ENCODE assay signal across 1 cellular context in the genomic region with DNA sequence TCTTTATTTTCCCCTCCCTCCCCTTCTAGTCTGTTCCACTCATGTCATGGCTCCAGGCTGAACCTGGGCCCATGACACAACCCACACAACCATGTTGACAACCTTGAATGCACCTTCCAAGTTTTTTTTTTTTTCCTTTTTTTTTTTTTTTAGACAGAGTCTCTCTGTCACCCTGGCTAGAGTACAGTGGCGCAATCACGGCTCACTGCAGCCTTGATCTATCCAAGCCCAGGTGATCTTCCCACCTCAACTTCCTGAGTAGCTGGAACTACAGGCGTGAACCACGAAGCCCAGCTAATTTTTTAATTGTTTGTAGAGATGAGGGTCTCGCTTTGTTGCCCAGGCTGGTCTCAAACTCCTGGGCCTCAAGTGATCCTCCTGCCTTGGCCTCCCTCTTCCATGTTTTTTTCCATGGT.
TF ChIP-seq lines count a peak whose summit lies in the region.

No MANE protein-coding gene starts in this region.

TF ChIP-seq in HepG2, 621 proteins besides CTCF, POLR2A, EP300 and RAD21 (continued from another document and continues in another):
- TF ChIP-seq KDM5A (IDR thresholded peaks at IDR 0.05; ENCODE audit: borderline replicate concordance, low read length) (no peak), DMAP1 (CRISPR knock-in tag; IDR thresholded peaks at IDR 0.05) (no peak), ZBTB8A (CRISPR knock-in tag; IDR thresholded peaks at IDR 0.05; ENCODE audit: borderline replicate concordance, low read depth) (no peak), CC2D1A (CRISPR knock-in tag; IDR thresholded peaks at IDR 0.05) (no peak), ZNF615 (CRISPR knock-in tag; IDR thresholded peaks at IDR 0.05; ENCODE audit: borderline replicate concordance) (no peak), ZNF720 (CRISPR knock-in tag; IDR thresholded peaks at IDR 0.05) (no peak), XRCC5 (optimal IDR thresholded peaks at IDR 0.05; ENCODE audit: low read length) (no peak), ZNF501 (CRISPR knock-in tag; IDR thresholded peaks at IDR 0.05) (no peak), TOE1 (CRISPR knock-in tag; IDR thresholded peaks at IDR 0.05) (peak; percentile 40; the same call in 1 of the 2 replicates), PAWR (CRISPR knock-in tag; IDR thresholded peaks at IDR 0.05; ENCODE audit: borderline replicate concordance) (no peak), ZNF839 (CRISPR knock-in tag; IDR thresholded peaks at IDR 0.05; ENCODE audit: borderline replicate concordance) (no peak), ZNF382 (CRISPR knock-in tag; IDR thresholded peaks at IDR 0.05; ENCODE audit: borderline replicate concordance) (no peak), ZNF589 (CRISPR knock-in tag; conservative IDR thresholded peaks at IDR 0.05) (no peak), TAF1 (CRISPR knock-in tag; IDR thresholded peaks at IDR 0.05) (no peak), PTBP1 (IDR thresholded peaks at IDR 0.05; ENCODE audit: low read depth, low read length, poor library complexity, severe bottlenecking) (peak; percentile 97), DNMT1 (CRISPR knock-in tag; IDR thresholded peaks at IDR 0.05) (no peak), ZNF552 (CRISPR knock-in tag; IDR thresholded peaks at IDR 0.05; ENCODE audit: borderline replicate concordance) (no peak; the same call in 1 of the 2 replicates), AGO2 (optimal IDR thresholded peaks at IDR 0.05; ENCODE audit: low read depth, low read length) (no peak), ATRX (CRISPR knock-in tag; IDR thresholded peaks at IDR 0.05; ENCODE audit: borderline replicate concordance) (no peak), ZNF343 (CRISPR knock-in tag; IDR thresholded peaks at IDR 0.05) (no peak), ZNF749 (CRISPR knock-in tag; IDR thresholded peaks at IDR 0.05; ENCODE audit: borderline replicate concordance) (no peak), MAZ (IDR thresholded peaks at IDR 0.05; ENCODE audit: borderline replicate concordance, low read depth, low read length) (no peak), MAZ (CRISPR knock-in tag; IDR thresholded peaks at IDR 0.05; ENCODE audit: low read depth) (no peak), ZNF644 (CRISPR knock-in tag; IDR thresholded peaks at IDR 0.05; ENCODE audit: low read depth) (peak; percentile 84), ZNF572 (CRISPR knock-in tag; IDR thresholded peaks at IDR 0.05) (no peak), ZNF232 (CRISPR knock-in tag; IDR thresholded peaks at IDR 0.05; ENCODE audit: borderline replicate concordance) (no peak; the same call in 1 of the 2 replicates)
- TF ChIP-seq, protein P1, sequence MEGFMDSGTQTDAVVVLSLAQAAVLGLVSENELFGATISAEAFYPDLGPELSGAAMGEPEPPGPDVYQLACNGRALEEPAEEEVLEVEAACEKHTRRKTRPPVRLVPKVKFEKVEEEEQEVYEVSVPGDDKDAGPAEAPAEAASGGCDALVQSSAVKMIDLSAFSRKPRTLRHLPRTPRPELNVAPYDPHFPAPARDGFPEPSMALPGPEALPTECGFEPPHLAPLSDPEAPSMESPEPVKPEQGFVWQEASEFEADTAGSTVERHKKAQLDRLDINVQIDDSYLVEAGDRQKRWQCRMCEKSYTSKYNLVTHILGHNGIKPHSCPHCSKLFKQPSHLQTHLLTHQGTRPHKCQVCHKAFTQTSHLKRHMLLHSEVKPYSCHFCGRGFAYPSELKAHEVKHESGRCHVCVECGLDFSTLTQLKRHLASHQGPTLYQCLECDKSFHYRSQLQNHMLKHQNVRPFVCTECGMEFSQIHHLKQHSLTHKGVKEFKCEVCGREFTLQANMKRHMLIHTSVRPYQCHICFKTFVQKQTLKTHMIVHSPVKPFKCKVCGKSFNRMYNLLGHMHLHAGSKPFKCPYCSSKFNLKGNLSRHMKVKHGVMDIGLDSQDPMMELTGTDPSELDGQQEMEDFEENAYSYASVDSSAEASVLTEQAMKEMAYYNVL (CRISPR knock-in tag; IDR thresholded peaks at IDR 0.05; ENCODE audit: borderline replicate concordance), result peak; percentile 51; the same call in 1 of the 2 replicates
- TF ChIP-seq, protein P2, sequence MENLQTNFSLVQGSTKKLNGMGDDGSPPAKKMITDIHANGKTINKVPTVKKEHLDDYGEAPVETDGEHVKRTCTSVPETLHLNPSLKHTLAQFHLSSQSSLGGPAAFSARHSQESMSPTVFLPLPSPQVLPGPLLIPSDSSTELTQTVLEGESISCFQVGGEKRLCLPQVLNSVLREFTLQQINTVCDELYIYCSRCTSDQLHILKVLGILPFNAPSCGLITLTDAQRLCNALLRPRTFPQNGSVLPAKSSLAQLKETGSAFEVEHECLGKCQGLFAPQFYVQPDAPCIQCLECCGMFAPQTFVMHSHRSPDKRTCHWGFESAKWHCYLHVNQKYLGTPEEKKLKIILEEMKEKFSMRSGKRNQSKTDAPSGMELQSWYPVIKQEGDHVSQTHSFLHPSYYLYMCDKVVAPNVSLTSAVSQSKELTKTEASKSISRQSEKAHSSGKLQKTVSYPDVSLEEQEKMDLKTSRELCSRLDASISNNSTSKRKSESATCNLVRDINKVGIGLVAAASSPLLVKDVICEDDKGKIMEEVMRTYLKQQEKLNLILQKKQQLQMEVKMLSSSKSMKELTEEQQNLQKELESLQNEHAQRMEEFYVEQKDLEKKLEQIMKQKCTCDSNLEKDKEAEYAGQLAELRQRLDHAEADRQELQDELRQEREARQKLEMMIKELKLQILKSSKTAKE (CRISPR knock-in tag; IDR thresholded peaks at IDR 0.05; ENCODE audit: borderline replicate concordance), result peak; percentile 15; the same call in 1 of the 2 replicates
- TF ChIP-seq, protein P3, sequence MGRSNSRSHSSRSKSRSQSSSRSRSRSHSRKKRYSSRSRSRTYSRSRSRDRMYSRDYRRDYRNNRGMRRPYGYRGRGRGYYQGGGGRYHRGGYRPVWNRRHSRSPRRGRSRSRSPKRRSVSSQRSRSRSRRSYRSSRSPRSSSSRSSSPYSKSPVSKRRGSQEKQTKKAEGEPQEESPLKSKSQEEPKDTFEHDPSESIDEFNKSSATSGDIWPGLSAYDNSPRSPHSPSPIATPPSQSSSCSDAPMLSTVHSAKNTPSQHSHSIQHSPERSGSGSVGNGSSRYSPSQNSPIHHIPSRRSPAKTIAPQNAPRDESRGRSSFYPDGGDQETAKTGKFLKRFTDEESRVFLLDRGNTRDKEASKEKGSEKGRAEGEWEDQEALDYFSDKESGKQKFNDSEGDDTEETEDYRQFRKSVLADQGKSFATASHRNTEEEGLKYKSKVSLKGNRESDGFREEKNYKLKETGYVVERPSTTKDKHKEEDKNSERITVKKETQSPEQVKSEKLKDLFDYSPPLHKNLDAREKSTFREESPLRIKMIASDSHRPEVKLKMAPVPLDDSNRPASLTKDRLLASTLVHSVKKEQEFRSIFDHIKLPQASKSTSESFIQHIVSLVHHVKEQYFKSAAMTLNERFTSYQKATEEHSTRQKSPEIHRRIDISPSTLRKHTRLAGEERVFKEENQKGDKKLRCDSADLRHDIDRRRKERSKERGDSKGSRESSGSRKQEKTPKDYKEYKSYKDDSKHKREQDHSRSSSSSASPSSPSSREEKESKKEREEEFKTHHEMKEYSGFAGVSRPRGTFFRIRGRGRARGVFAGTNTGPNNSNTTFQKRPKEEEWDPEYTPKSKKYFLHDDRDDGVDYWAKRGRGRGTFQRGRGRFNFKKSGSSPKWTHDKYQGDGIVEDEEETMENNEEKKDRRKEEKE (IDR thresholded peaks at IDR 0.05), result no peak
- TF ChIP-seq, protein P4, sequence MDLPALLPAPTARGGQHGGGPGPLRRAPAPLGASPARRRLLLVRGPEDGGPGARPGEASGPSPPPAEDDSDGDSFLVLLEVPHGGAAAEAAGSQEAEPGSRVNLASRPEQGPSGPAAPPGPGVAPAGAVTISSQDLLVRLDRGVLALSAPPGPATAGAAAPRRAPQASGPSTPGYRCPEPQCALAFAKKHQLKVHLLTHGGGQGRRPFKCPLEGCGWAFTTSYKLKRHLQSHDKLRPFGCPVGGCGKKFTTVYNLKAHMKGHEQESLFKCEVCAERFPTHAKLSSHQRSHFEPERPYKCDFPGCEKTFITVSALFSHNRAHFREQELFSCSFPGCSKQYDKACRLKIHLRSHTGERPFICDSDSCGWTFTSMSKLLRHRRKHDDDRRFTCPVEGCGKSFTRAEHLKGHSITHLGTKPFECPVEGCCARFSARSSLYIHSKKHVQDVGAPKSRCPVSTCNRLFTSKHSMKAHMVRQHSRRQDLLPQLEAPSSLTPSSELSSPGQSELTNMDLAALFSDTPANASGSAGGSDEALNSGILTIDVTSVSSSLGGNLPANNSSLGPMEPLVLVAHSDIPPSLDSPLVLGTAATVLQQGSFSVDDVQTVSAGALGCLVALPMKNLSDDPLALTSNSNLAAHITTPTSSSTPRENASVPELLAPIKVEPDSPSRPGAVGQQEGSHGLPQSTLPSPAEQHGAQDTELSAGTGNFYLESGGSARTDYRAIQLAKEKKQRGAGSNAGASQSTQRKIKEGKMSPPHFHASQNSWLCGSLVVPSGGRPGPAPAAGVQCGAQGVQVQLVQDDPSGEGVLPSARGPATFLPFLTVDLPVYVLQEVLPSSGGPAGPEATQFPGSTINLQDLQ (CRISPR knock-in tag; IDR thresholded peaks at IDR 0.05), result no peak
- TF ChIP-seq, protein P5, sequence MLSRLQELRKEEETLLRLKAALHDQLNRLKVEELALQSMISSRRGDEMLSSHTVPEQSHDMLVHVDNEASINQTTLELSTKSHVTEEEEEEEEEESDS (CRISPR knock-in tag; IDR thresholded peaks at IDR 0.05; ENCODE audit: borderline replicate concordance), result no peak
- TF ChIP-seq, protein P6, sequence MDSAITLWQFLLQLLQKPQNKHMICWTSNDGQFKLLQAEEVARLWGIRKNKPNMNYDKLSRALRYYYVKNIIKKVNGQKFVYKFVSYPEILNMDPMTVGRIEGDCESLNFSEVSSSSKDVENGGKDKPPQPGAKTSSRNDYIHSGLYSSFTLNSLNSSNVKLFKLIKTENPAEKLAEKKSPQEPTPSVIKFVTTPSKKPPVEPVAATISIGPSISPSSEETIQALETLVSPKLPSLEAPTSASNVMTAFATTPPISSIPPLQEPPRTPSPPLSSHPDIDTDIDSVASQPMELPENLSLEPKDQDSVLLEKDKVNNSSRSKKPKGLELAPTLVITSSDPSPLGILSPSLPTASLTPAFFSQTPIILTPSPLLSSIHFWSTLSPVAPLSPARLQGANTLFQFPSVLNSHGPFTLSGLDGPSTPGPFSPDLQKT (CRISPR knock-in tag; IDR thresholded peaks at IDR 0.05; ENCODE audit: borderline replicate concordance), result no peak
- TF ChIP-seq, protein P7, sequence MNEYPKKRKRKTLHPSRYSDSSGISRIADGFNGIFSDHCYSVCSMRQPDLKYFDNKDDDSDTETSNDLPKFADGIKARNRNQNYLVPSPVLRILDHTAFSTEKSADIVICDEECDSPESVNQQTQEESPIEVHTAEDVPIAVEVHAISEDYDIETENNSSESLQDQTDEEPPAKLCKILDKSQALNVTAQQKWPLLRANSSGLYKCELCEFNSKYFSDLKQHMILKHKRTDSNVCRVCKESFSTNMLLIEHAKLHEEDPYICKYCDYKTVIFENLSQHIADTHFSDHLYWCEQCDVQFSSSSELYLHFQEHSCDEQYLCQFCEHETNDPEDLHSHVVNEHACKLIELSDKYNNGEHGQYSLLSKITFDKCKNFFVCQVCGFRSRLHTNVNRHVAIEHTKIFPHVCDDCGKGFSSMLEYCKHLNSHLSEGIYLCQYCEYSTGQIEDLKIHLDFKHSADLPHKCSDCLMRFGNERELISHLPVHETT (CRISPR knock-in tag; conservative IDR thresholded peaks at IDR 0.05), result no peak
- TF ChIP-seq, protein P8, sequence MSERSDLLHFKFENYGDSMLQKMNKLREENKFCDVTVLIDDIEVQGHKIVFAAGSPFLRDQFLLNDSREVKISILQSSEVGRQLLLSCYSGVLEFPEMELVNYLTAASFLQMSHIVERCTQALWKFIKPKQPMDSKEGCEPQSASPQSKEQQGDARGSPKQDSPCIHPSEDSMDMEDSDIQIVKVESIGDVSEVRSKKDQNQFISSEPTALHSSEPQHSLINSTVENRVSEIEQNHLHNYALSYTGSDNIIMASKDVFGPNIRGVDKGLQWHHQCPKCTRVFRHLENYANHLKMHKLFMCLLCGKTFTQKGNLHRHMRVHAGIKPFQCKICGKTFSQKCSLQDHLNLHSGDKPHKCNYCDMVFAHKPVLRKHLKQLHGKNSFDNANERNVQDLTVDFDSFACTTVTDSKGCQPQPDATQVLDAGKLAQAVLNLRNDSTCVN (CRISPR knock-in tag; IDR thresholded peaks at IDR 0.05; ENCODE audit: borderline replicate concordance), result peak; percentile 52; the same call in 1 of the 2 replicates
- TF ChIP-seq, protein P9, sequence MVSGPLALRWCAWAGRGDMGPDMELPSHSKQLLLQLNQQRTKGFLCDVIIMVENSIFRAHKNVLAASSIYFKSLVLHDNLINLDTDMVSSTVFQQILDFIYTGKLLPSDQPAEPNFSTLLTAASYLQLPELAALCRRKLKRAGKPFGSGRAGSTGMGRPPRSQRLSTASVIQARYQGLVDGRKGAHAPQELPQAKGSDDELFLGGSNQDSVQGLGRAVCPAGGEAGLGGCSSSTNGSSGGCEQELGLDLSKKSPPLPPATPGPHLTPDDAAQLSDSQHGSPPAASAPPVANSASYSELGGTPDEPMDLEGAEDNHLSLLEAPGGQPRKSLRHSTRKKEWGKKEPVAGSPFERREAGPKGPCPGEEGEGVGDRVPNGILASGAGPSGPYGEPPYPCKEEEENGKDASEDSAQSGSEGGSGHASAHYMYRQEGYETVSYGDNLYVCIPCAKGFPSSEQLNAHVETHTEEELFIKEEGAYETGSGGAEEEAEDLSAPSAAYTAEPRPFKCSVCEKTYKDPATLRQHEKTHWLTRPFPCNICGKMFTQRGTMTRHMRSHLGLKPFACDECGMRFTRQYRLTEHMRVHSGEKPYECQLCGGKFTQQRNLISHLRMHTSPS (CRISPR knock-in tag; IDR thresholded peaks at IDR 0.05; ENCODE audit: low read depth), result no peak
- TF ChIP-seq, protein P10, sequence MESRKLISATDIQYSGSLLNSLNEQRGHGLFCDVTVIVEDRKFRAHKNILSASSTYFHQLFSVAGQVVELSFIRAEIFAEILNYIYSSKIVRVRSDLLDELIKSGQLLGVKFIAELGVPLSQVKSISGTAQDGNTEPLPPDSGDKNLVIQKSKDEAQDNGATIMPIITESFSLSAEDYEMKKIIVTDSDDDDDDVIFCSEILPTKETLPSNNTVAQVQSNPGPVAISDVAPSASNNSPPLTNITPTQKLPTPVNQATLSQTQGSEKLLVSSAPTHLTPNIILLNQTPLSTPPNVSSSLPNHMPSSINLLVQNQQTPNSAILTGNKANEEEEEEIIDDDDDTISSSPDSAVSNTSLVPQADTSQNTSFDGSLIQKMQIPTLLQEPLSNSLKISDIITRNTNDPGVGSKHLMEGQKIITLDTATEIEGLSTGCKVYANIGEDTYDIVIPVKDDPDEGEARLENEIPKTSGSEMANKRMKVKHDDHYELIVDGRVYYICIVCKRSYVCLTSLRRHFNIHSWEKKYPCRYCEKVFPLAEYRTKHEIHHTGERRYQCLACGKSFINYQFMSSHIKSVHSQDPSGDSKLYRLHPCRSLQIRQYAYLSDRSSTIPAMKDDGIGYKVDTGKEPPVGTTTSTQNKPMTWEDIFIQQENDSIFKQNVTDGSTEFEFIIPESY (CRISPR knock-in tag; IDR thresholded peaks at IDR 0.05), result peak; percentile 78; the same call in 1 of the 2 replicates
